Comparison of ENCODE assay signal across 8 cellular contexts in genomic region chr1:33080885-33081553, GRCh38. TPM values are rescaled to one million over a fixed set of nuclear protein-coding genes. Genes with fewer than 3 reads are reported as not detected.
DNase-seq lines count a peak whose midpoint lies in the region; ATAC-seq and TF ChIP-seq lines count a peak whose summit lies in the region.

TSS of gene AZIN2 (plus strand) at chr1:33081153. CDS start at chr1:33082250, 1,097 bp downstream.

- peak within 1 kb of the TSS; percentile 66 for H3K4me3 Mint-ChIP-seq in Caco-2 (ENCODE audit: unreplicated experiment)

- CTCF ChIA-PET in Caco-2 (lab: Charles Lee), result interaction anchor here (1.7 kb wide), 1 partner anchor 74 kb away, joined by 5 read pairs; no protein-coding TSS in a partner anchor

- peaks cover 5% of the 10 kb centered on the region for H3K27me3 Mint-ChIP-seq in Caco-2 (ENCODE audit: insufficient read depth, unreplicated experiment)

- H3K4me1 ChIP-seq in Caco-2, result no peaks in the 10 kb centered on the region
- no peaks in the 10 kb centered on the region for H3K4me1 ChIP-seq in HUES48 (ENCODE audit: control insufficient read depth, insufficient read depth, low read length)
- H3K4me1 ChIP-seq in NT2/D1 (ENCODE audit: insufficient read depth, insufficient read length), result peaks cover 2% of the 10 kb centered on the region
- peaks cover 16% of the 10 kb centered on the region for H3K4me1 ChIP-seq in mononuclear cell (ENCODE audit: insufficient read depth, low read length)

- peaks cover 6% of the 10 kb centered on the region for H3K4me1 Mint-ChIP-seq in Caco-2 (ENCODE audit: low read depth, unreplicated experiment)

- no peak within 1 kb of the TSS for H3K9ac ChIP-seq in HUES48 (ENCODE audit: low read depth, low read length)
- H3K9ac ChIP-seq in NT2/D1 (ENCODE audit: insufficient read length, low read depth), result peak within 1 kb of the TSS; percentile 87

- H3K4me3 ChIP-seq in Caco-2 (ENCODE audit: low read depth, low read length), result peak within 1 kb of the TSS; percentile 54
- H3K4me3 ChIP-seq in HUES48 (ENCODE audit: low read depth, low read length), result peak within 1 kb of the TSS; percentile 76
- peak within 1 kb of the TSS; percentile 81 for H3K4me3 ChIP-seq in NT2/D1 (ENCODE audit: insufficient read length, low read depth)
- H3K4me3 ChIP-seq in mononuclear cell (ENCODE audit: low read length), result peak within 1 kb of the TSS; percentile 49

- no peak within 1 kb of the TSS for H3K27ac ChIP-seq in HUES48 (ENCODE audit: low read depth, low read length)
- no peak within 1 kb of the TSS for H3K27ac ChIP-seq in epithelial cell of prostate

- H3K36me3 ChIP-seq in Caco-2 (ENCODE audit: control insufficient read depth, insufficient read depth, low read length) (no peaks in the 10 kb centered on the region), HUES48 (ENCODE audit: control insufficient read depth, insufficient read depth, low read length) (no peaks in the 10 kb centered on the region), NT2/D1 (ENCODE audit: insufficient read depth, insufficient read length, low read length) (no peaks in the 10 kb centered on the region)

- peaks cover 8% of the 10 kb centered on the region for H3K36me3 Mint-ChIP-seq in Caco-2 (ENCODE audit: insufficient read depth, unreplicated experiment)

- DNase-seq in Caco-2, result peak; percentile 94 to 95
- peak; percentile 96 for DNase-seq in NT2/D1 (ENCODE audit: low read depth, low spot score)
- DNase-seq in activated T-cell treated with anti-CD3 and anti-CD28 coated beads for 4 hours, result peak; percentile 97
- DNase-seq in epithelial cell of prostate (ENCODE audit: low read depth, low spot score), result peak; percentile 57
- peak; percentile 96 to 98 for DNase-seq in stimulated activated CD8-positive, alpha-beta memory T cell treated with anti-CD3 and anti-CD28 coated beads, Interleukin-2, amount 100 ng/mL, for 1 hour (ENCODE audit: low read depth in 2 of 2)

- BruUV-seq in Caco-2 (replicated peaks; lab: Mats Ljungman, UMichigan), result TSS peak; percentile 34

- H3K9me3 Mint-ChIP-seq in Caco-2 (ENCODE audit: unreplicated experiment), result no peaks in the 10 kb centered on the region

- no peaks in the 10 kb centered on the region for H3K27me3 ChIP-seq in Caco-2 (replicated peaks; ENCODE audit: control insufficient read depth, insufficient read depth, low read length)
- peaks cover 57% of the 10 kb centered on the region for H3K27me3 ChIP-seq in HUES48 (ENCODE audit: control insufficient read depth, insufficient read depth, low read length)
- peaks cover 34% of the 10 kb centered on the region for H3K27me3 ChIP-seq in NT2/D1 (ENCODE audit: insufficient read depth, insufficient read length)
- peaks cover 12% of the 10 kb centered on the region for H3K27me3 ChIP-seq in mononuclear cell (ENCODE audit: insufficient read depth, low read length)

- no peaks in the 10 kb centered on the region for H3K9me3 ChIP-seq in Caco-2
- no peaks in the 10 kb centered on the region for H3K9me3 ChIP-seq in HUES48 (ENCODE audit: control insufficient read depth, insufficient read depth, low read length)
- no peaks in the 10 kb centered on the region for H3K9me3 ChIP-seq in NT2/D1 (ENCODE audit: insufficient read depth, low read length)
- no peaks in the 10 kb centered on the region for H3K9me3 ChIP-seq in mononuclear cell (ENCODE audit: low read depth, low read length)

- peak within 1 kb of the TSS; percentile 66 for H3K27ac Mint-ChIP-seq in Caco-2 (ENCODE audit: unreplicated experiment)

- POLR2A ChIA-PET in Caco-2 (lab: Charles Lee), result interaction anchor here (0.6 to 1.2 kb wide), 5 partner anchors 89 to 1779 kb away, joined by 3 read pairs; partner anchors contain the start of genes RNF19B and SMIM12

- ATAC-seq in GM21423 (IDR thresholded peaks at IDR 0.05; ENCODE audit: unreplicated experiment), result peak; percentile 93

- TF ChIP-seq CTCF in Caco-2 (IDR thresholded peaks at IDR 0.05; ENCODE audit: insufficient read depth in 1 of 2, low read depth in 1 of 2, low read length in 1 of 2, severe bottlenecking in 1 of 2, unreplicated experiment in 1 of 2), result no peak

- intact Hi-C loops in Caco-2 (cut with micrococcal nuclease; ENCODE audit: unreplicated experiment), result loop anchor here (10.0 kb wide), 1 partner anchor 146 kb away; no protein-coding TSS in a partner anchor

RNA-seq across cellular contexts. Expression of gene AZIN2, which starts in this region (rescaled TPM):
- total RNA-seq in Caco-2 (2022), result 1.5 and 2.3 TPM in 2 replicates
- 1.6 TPM for total RNA-seq in mononuclear cell
